Comparison of ENCODE assay signal across 8 cellular contexts in genomic region chr2:34677119-34677531, GRCh38.
DNase-seq lines count a peak whose midpoint lies in the region; ATAC-seq and TF ChIP-seq lines count a peak whose summit lies in the region.
"Not testable (repeated sequence)": the region's sequence is repeated elsewhere in the genome, so short reads cannot be mapped to it uniquely, and the experiment has no call there.

No MANE protein-coding gene starts in this region.

- not testable (repeated sequence) for H3K9me3 ChIP-seq in liver (ENCODE audit: control insufficient read depth in 4 of 4, low read length in 3 of 4)

- ATAC-seq in GM18505 (IDR thresholded peaks at IDR 0.05; ENCODE audit: unreplicated experiment) (peak; percentile 56), GM18909 (IDR thresholded peaks at IDR 0.05; ENCODE audit: poor library complexity, unreplicated experiment) (peak; percentile 48), GM21786 (IDR thresholded peaks at IDR 0.05; ENCODE audit: unreplicated experiment) (peak; percentile 64), HG02981 (IDR thresholded peaks at IDR 0.05; ENCODE audit: unreplicated experiment) (peak; percentile 54), HG03457 (IDR thresholded peaks at IDR 0.05; ENCODE audit: unreplicated experiment) (peak; percentile 54)

- H3K27me3 ChIP-seq in liver (ENCODE audit: control insufficient read depth in 4 of 4, insufficient read depth in 4 of 4, low read length in 3 of 4), result not testable (repeated sequence)

- peak overlapping the region in 1 of 2 donors; percentile 57 for H3K9ac ChIP-seq in liver (ENCODE audit: low read depth in 1 of 2, low read length in 2 of 2)

- TF ChIP-seq POLR2A in GM18505 (IDR thresholded peaks at IDR 0.05; ENCODE audit: borderline replicate concordance, extremely low read depth, insufficient read depth, insufficient read length), result not testable (repeated sequence)

- H3K4me3 ChIP-seq in epithelial cell of proximal tubule (ENCODE audit: low read depth, low read length), result peak overlapping the region; percentile 76
- H3K4me3 ChIP-seq in liver (ENCODE audit: low read depth in 1 of 3, low read length in 3 of 3), result peak overlapping the region; percentile 23 to 75 (median 55)

- DNase-seq in epithelial cell of proximal tubule (ENCODE audit: low read depth) (peak; percentile 68), renal cortical epithelial cell (ENCODE audit: low read depth) (peak; percentile 93)

- TF ChIP-seq RAD21 in liver (IDR thresholded peaks at IDR 0.05), result not testable (repeated sequence)

- H3K27ac ChIP-seq in liver (ENCODE audit: low read depth in 1 of 2, low read length in 2 of 2), result peak overlapping the region; percentile 60 to 69

- not testable (repeated sequence) for TF ChIP-seq CTCF in epithelial cell of proximal tubule (conservative IDR thresholded peaks at IDR 0.05; ENCODE audit: low read depth, low read length); liver (IDR thresholded peaks at IDR 0.05; ENCODE audit: low read depth, low read length, missing input control)

- not testable (repeated sequence) for H3K4me1 ChIP-seq in liver (ENCODE audit: control insufficient read depth in 4 of 4, insufficient read depth in 4 of 4, low read length in 3 of 4)

- WGBS in liver, result 57% methylated on average over 3 of the region's 3 CpGs

- not testable (repeated sequence) for H3K36me3 ChIP-seq in liver (ENCODE audit: control insufficient read depth in 4 of 4, insufficient read depth in 3 of 4, low read depth in 1 of 4, low read length in 3 of 4)

TF ChIP-seq in liver, 16 proteins besides CTCF, POLR2A, EP300 and RAD21:
- TF ChIP-seq YY1 (IDR thresholded peaks at IDR 0.05), result peak; percentile 16

Comparison
In these comparisons a context has a peak if more than half of its experiments do, and no peak if none do; other contexts are left out.
1. Peak in every context shown above with its lines: DNase-seq, ATAC-seq, H3K4me3 ChIP-seq and H3K27ac ChIP-seq.